In the genomic region with DNA sequence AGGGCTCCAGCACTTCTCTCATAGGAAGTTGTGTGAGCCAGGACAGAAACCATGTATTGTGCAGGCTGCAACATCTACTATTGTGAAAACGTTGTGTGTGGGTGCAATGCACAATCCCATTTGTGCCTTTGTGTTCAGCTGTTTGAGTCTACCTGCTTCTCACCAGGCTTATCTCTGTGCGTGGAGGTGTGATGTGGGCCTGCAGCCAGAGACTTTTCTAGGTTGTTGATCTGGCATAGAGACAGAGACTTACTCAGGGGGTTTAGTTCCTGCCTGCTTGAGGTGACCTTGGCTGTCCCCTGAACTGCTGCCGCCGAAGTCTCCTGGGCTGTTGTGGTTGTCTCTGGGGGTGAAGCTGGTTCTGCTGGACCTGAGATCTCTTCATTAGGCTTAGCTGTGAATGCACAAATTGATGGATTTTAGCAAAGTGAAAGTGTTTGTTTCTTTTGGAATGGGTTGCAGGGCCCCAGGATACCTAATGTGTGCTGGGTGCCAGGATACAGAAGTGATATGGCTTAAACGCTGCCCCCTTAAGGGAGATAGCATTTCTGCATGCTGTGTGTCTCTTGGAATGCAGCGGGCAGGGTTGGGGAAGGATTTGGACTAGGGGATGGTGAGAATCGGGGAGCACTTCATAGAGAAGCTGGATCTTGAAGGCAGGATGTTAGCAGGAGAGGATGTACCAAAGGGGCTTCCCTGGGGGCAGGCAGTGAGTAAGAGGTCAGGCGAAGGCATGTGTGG, we compare ENCODE assay signal across 1 cellular context.
TF ChIP-seq lines count a peak whose summit lies in the region.

No MANE protein-coding gene starts in this region.

TF ChIP-seq in GM23338, 12 proteins besides CTCF, POLR2A, EP300 and RAD21 (continued from another document):
- TF ChIP-seq ZNF462 (CRISPR knock-in tag; IDR thresholded peaks at IDR 0.05): no peak
- TF ChIP-seq POLR2AphosphoS5 (IDR thresholded peaks at IDR 0.05; ENCODE audit: low read depth): no peak
- TF ChIP-seq CREB1 (CRISPR knock-in tag; IDR thresholded peaks at IDR 0.05; ENCODE audit: low read depth): no peak
